Comparison of ENCODE assay signal across 19 cellular contexts in genomic region chr3:174242311-174243041, GRCh38.
"Had no signal": no experiment of that assay in that cellular context is flagged by ENCODE, and none has a peak within 500 bp of the region (broad histone marks: within the 10 kb centered on the region; RNA-seq: fewer than 3 reads in every experiment).

No MANE protein-coding gene starts in this region.

- FAIRE-seq: keratinocyte had no signal

- H3K27me3 ChIP-seq: esophagus squamous epithelium, ovary, sigmoid colon, thyroid gland had no signal

- H3K36me3 ChIP-seq: esophagus squamous epithelium, ovary, sigmoid colon, thyroid gland had no signal

- H3K4me3 Mint-ChIP-seq: activated CD4-positive, alpha-beta memory T cell treated with anti-CD3 and anti-CD28 coated beads, Interleukin-2, amount 10 ng/mL, durations not matched to agents 7 days and 5 days; activated T-cell treated with anti-CD3 and anti-CD28 coated beads, Interleukin-2, amount 50 U/mL, for 24 hours; central memory CD8-positive, alpha-beta T cell; nephron; stimulated activated effector memory CD8-positive, alpha-beta T cell treated with anti-CD3 and anti-CD28 coated beads, Interleukin-12 subunit alpha, Interleukin-12 subunit beta, amount 100 ng/mL, for 72 hours had no signal

- H3K4me1 Mint-ChIP-seq: activated CD4-positive, alpha-beta memory T cell treated with anti-CD3 and anti-CD28 coated beads, Interleukin-2, amount 10 ng/mL, durations not matched to agents 7 days and 5 days; central memory CD8-positive, alpha-beta T cell; stimulated activated effector memory CD8-positive, alpha-beta T cell treated with anti-CD3 and anti-CD28 coated beads, Interleukin-12 subunit alpha, Interleukin-12 subunit beta, amount 100 ng/mL, for 72 hours had no signal

- H3K4me3 ChIP-seq: coronary artery, esophagus squamous epithelium, ovary, sigmoid colon, thyroid gland had no signal

- H3K27ac ChIP-seq: coronary artery, esophagus squamous epithelium, ovary, thyroid gland had no signal

- DNase-seq: activated CD4-positive, alpha-beta memory T cell treated with anti-CD3 and anti-CD28 coated beads, Interleukin-2, amount 10 ng/mL, durations not matched to agents 7 days and 5 days; activated CD4-positive, alpha-beta T cell treated with anti-CD3 and anti-CD28 coated beads for 4 hours; activated effector memory CD4-positive, alpha-beta T cell treated with Interleukin-2 at 50 U/mL for 16 hours; activated naive CD4-positive, alpha-beta T cell treated with anti-CD3 and anti-CD28 coated beads, Interleukin-2, amount 50 U/mL, for 16 hours; activated T-cell treated with anti-CD3 and anti-CD28 coated beads, Interleukin-2, amount 50 U/mL, for 24 hours; effector CD4-positive, alpha-beta T cell; esophagus squamous epithelium; mesendoderm; ovary; sigmoid colon; stimulated activated CD4-positive, alpha-beta T cell treated with anti-CD3 and anti-CD28 coated beads, Interleukin-2, amount 100 ng/mL, for 24 hours; T-helper 2 cell; thyroid gland had no signal

- H3K9me3 ChIP-seq: esophagus squamous epithelium, ovary, sigmoid colon, thyroid gland had no signal

- H3K27ac Mint-ChIP-seq: activated CD4-positive, alpha-beta memory T cell treated with anti-CD3 and anti-CD28 coated beads, Interleukin-2, amount 10 ng/mL, durations not matched to agents 7 days and 5 days; activated T-cell treated with anti-CD3 and anti-CD28 coated beads, Interleukin-2, amount 50 U/mL, for 24 hours; stimulated activated effector memory CD8-positive, alpha-beta T cell treated with anti-CD3 and anti-CD28 coated beads, Interleukin-12 subunit alpha, Interleukin-12 subunit beta, amount 100 ng/mL, for 72 hours had no signal

- H3K9me3 Mint-ChIP-seq: activated T-cell treated with anti-CD3 and anti-CD28 coated beads, Interleukin-2, amount 50 U/mL, for 24 hours had no signal

- H3K4me1 ChIP-seq: esophagus squamous epithelium, thyroid gland had no signal

- ATAC-seq: stimulated activated effector memory CD8-positive, alpha-beta T cell treated with anti-CD3 and anti-CD28 coated beads, Interleukin-12 subunit alpha, Interleukin-12 subunit beta, amount 100 ng/mL, for 72 hours had no signal

- H3K27me3 Mint-ChIP-seq: activated CD4-positive, alpha-beta memory T cell treated with anti-CD3 and anti-CD28 coated beads, Interleukin-2, amount 10 ng/mL, durations not matched to agents 7 days and 5 days; activated T-cell treated with anti-CD3 and anti-CD28 coated beads, Interleukin-2, amount 50 U/mL, for 24 hours; brain; central memory CD8-positive, alpha-beta T cell had no signal

- H3K36me3 Mint-ChIP-seq: brain; stimulated activated effector memory CD8-positive, alpha-beta T cell treated with anti-CD3 and anti-CD28 coated beads, Interleukin-12 subunit alpha, Interleukin-12 subunit beta, amount 100 ng/mL, for 72 hours had no signal
